In genomic region chr20:50192364-50193168, GRCh38 we compare ENCODE assay signal across 8 cellular contexts. TPM values are rescaled to one million over a fixed set of nuclear protein-coding genes. Genes with fewer than 3 reads are reported as not detected.
A peak's percentile ranks its signal among the peaks of the same experiment; 100 is the strongest.
DNase-seq lines count a peak whose midpoint lies in the region; ATAC-seq and TF ChIP-seq lines count a peak whose summit lies in the region.

No MANE protein-coding gene starts in this region.

- intact Hi-C loops in Panc1 (cut with micrococcal nuclease; ENCODE audit: unreplicated experiment) = no loop called here

- H3K27me3 Mint-ChIP-seq in natural killer cell treated with Interleukin-12 subunit alpha and Interleukin-12 subunit beta and Interleukin-15 and Interleukin-18, amount 100 ng/mL, for 72 hours = no peaks in the 10 kb centered on the region
- H3K27me3 Mint-ChIP-seq in stimulated activated naive CD8-positive, alpha-beta T cell treated with anti-CD3 and anti-CD28 coated beads, Interleukin-15, amount 100 ng/mL, for 72 hours = no peaks in the 10 kb centered on the region

- TSS peak; percentile 93 for BruUV-seq in Panc1 (replicated peaks; lab: Mats Ljungman, UMichigan)

- ATAC-seq in Panc1 (no peak), HG02588 (IDR thresholded peaks at IDR 0.05; ENCODE audit: unreplicated experiment) (no peak)
- ATAC-seq in natural killer cell treated with Interleukin-12 subunit alpha and Interleukin-12 subunit beta and Interleukin-15 and Interleukin-18, amount 100 ng/mL, for 72 hours = peak; percentile 26 to 37
- peak; percentile 31 for ATAC-seq in stimulated activated naive CD8-positive, alpha-beta T cell treated with anti-CD3 and anti-CD28 coated beads, Interleukin-15, amount 100 ng/mL, for 72 hours

- peaks cover 2% of the 10 kb centered on the region; the same call in 1 of the 2 replicates for H3K36me3 ChIP-seq in Panc1 (ENCODE audit: control insufficient read depth, insufficient read depth, low read length)

- H3K4me1 ChIP-seq in Panc1 (ENCODE audit: control insufficient read depth, insufficient read depth, low read length) = peaks cover 39% of the 10 kb centered on the region

- H3K4me3 ChIP-seq in GM12865 (ENCODE audit: low read depth, low read length) = peak overlapping the region; percentile 77
- H3K4me3 ChIP-seq in Panc1 (ENCODE audit: low read depth in 2 of 2, low read length in 2 of 2) = peak overlapping the region; percentile 89 to 97

- in situ Hi-C loops in Panc1 (cut with HindIII; ENCODE audit: low pct_unique_long_range_greater_than_20kb, low sequenced_read_pairs) = no loop called here

- TF ChIP-seq CTCF in GM12865 (IDR thresholded peaks at IDR 0.05; ENCODE audit: insufficient read depth, low read depth, low read length, missing control alignments) (no peak), Panc1 (IDR thresholded peaks at IDR 0.05) (no peak)

- POLR2A ChIA-PET in Panc1 (lab: Charles Lee) = no interaction called here

- H3K27ac ChIP-seq in Panc1 (ENCODE audit: low read length) = peak overlapping the region; percentile 97

- peak overlapping the region; percentile 96 for H3K4me3 Mint-ChIP-seq in natural killer cell treated with Interleukin-12 subunit alpha and Interleukin-12 subunit beta and Interleukin-15 and Interleukin-18, amount 100 ng/mL, for 72 hours
- H3K4me3 Mint-ChIP-seq in stimulated activated naive CD8-positive, alpha-beta T cell treated with anti-CD3 and anti-CD28 coated beads, Interleukin-15, amount 100 ng/mL, for 72 hours = peak overlapping the region; percentile 99 to 100

- peaks cover 33 to 53% of the 10 kb centered on the region in 2 donors for H3K4me1 Mint-ChIP-seq in natural killer cell treated with Interleukin-12 subunit alpha and Interleukin-12 subunit beta and Interleukin-15 and Interleukin-18, amount 100 ng/mL, for 72 hours (ENCODE audit: low read depth in 2 of 2)
- peaks cover 55% of the 10 kb centered on the region for H3K4me1 Mint-ChIP-seq in stimulated activated naive CD8-positive, alpha-beta T cell treated with anti-CD3 and anti-CD28 coated beads, Interleukin-15, amount 100 ng/mL, for 72 hours

- no peaks in the 10 kb centered on the region for H3K9me3 Mint-ChIP-seq in natural killer cell treated with Interleukin-12 subunit alpha and Interleukin-12 subunit beta and Interleukin-15 and Interleukin-18, amount 100 ng/mL, for 72 hours
- H3K9me3 Mint-ChIP-seq in stimulated activated naive CD8-positive, alpha-beta T cell treated with anti-CD3 and anti-CD28 coated beads, Interleukin-15, amount 100 ng/mL, for 72 hours = no peaks in the 10 kb centered on the region

- H3K27me3 ChIP-seq in Panc1 (ENCODE audit: control insufficient read depth, insufficient read depth, low read length) = no peaks in the 10 kb centered on the region

- peaks cover 12% of the 10 kb centered on the region for H3K36me3 Mint-ChIP-seq in natural killer cell treated with Interleukin-12 subunit alpha and Interleukin-12 subunit beta and Interleukin-15 and Interleukin-18, amount 100 ng/mL, for 72 hours

- H3K27ac Mint-ChIP-seq in natural killer cell treated with Interleukin-12 subunit alpha and Interleukin-12 subunit beta and Interleukin-15 and Interleukin-18, amount 100 ng/mL, for 72 hours = peak overlapping the region; percentile 96 to 99
- H3K27ac Mint-ChIP-seq in stimulated activated naive CD8-positive, alpha-beta T cell treated with anti-CD3 and anti-CD28 coated beads, Interleukin-15, amount 100 ng/mL, for 72 hours = peak overlapping the region; percentile 100

- H3K9me3 ChIP-seq in Panc1 (ENCODE audit: control insufficient read depth, insufficient read depth, low read depth, low read length) = no peaks in the 10 kb centered on the region

- CTCF ChIA-PET in Panc1 (lab: Charles Lee) = no interaction called here

- DNase-seq in GM12865 (ENCODE audit: low read depth) (peak; percentile 89), HuH-7.5 (ENCODE audit: low spot score) (peak; percentile 95), Panc1 (ENCODE audit: low read depth, low spot score) (no peak), activated T-helper 1 cell treated with Interleukin-2 at 50 U/mL for 16 hours (ENCODE audit: low read depth) (peak; percentile 66), fibroblast of gingiva (ENCODE audit: low read depth) (peak; percentile 73)
- peak; percentile 83 for DNase-seq in natural killer cell treated with Interleukin-12 subunit alpha and Interleukin-12 subunit beta and Interleukin-15 and Interleukin-18, amount 100 ng/mL, for 72 hours (ENCODE audit: low spot score)
- peak; percentile 85 to 90 for DNase-seq in stimulated activated naive CD8-positive, alpha-beta T cell treated with anti-CD3 and anti-CD28 coated beads, Interleukin-15, amount 100 ng/mL, for 72 hours

RNA-seq across cellular contexts. Expression of gene CEBPB, which starts 1.9 kb away (rescaled TPM):
- 52.1 TPM for total RNA-seq in Panc1 (2021; ENCODE audit: unreplicated experiment)
- 80.9 TPM for polyA plus RNA-seq in Panc1 (2012; ENCODE audit: insufficient read length)
- total RNA-seq in natural killer cell treated with Interleukin-12 subunit alpha and Interleukin-12 subunit beta and Interleukin-15 and Interleukin-18, amount 100 ng/mL, for 72 hours = 100 to 1,000 TPM; 153 to 167 TPM

RNA-seq across cellular contexts. Expression of gene PEDS1, which starts 39.0 kb away (rescaled TPM):
- total RNA-seq in Panc1 (2021; ENCODE audit: unreplicated experiment) = 88.9 TPM
- 209 TPM for polyA plus RNA-seq in Panc1 (2012; ENCODE audit: insufficient read length)
- 10 to 100 TPM; 31.2 to 33.8 TPM for total RNA-seq in natural killer cell treated with Interleukin-12 subunit alpha and Interleukin-12 subunit beta and Interleukin-15 and Interleukin-18, amount 100 ng/mL, for 72 hours

Comparison
In these comparisons a context has a peak if more than half of its experiments do, and no peak if none do; other contexts are left out.
1. ATAC-seq: peak in natural killer cell treated with Interleukin-12 subunit alpha and Interleukin-12 subunit beta and Interleukin-15 and Interleukin-18, amount 100 ng/mL, for 72 hours (2 of 2) and stimulated activated naive CD8-positive, alpha-beta T cell treated with anti-CD3 and anti-CD28 coated beads, Interleukin-15, amount 100 ng/mL, for 72 hours (single experiment); none in Panc1 (single experiment) and HG02588 (single experiment).